In genomic region chr19:7706662-7707454, GRCh38 we compare ENCODE assay signal across 16 cellular contexts. TPM values are rescaled to one million over a fixed set of nuclear protein-coding genes. Genes with fewer than 3 reads are reported as not detected.
DNase-seq lines count a peak whose midpoint lies in the region; ATAC-seq and TF ChIP-seq lines count a peak whose summit lies in the region.
"Had no signal": no experiment of that assay in that cellular context is flagged by ENCODE, and none has a peak within 500 bp of the region (broad histone marks: within the 10 kb centered on the region; RNA-seq: fewer than 3 reads in every experiment).

No MANE protein-coding gene starts in this region.

- no peak overlapping the region for H3K4me3 ChIP-seq in right lobe of liver
- H3K4me3 ChIP-seq in suprapubic skin = no peak overlapping the region
- no peak overlapping the region for H3K4me3 ChIP-seq in aorta (ENCODE audit: low read length in 2 of 2)
- H3K4me3 ChIP-seq: uterus had no signal

- TF ChIP-seq EP300 in suprapubic skin (IDR thresholded peaks at IDR 0.05) = no peak

- H3K27ac ChIP-seq in right lobe of liver (peak overlapping the region; percentile 37 to 57 (median 44)), suprapubic skin (peak overlapping the region; percentile 5), aorta (ENCODE audit: low read depth in 1 of 2, low read length in 2 of 2) (no peak overlapping the region)
- H3K27ac ChIP-seq: parathyroid adenoma, RWPE1, uterus had no signal

- CTCF ChIA-PET in activated CD8-positive, alpha-beta T cell treated with anti-CD3 and anti-CD28 coated beads for 36 hours (lab: Charles Lee) = interaction anchor here (1.8 to 2.3 kb wide), 2 partner anchors 26 to 41 kb away, joined by 3 to 15 read pairs; partner anchors contain the start of gene TRAPPC5

- H3K4me3 Mint-ChIP-seq in activated naive CD4-positive, alpha-beta T cell treated with anti-CD3 and anti-CD28 coated beads, Interleukin-2, amount 50 U/mL, for 24 hours = peak overlapping the region; percentile 81
- H3K4me3 Mint-ChIP-seq in activated CD8-positive, alpha-beta T cell treated with anti-CD3 and anti-CD28 coated beads for 36 hours = no peak overlapping the region

- no peaks in the 10 kb centered on the region for H3K36me3 Mint-ChIP-seq in activated naive CD4-positive, alpha-beta T cell treated with anti-CD3 and anti-CD28 coated beads, Interleukin-2, amount 50 U/mL, for 24 hours
- no peaks in the 10 kb centered on the region for H3K36me3 Mint-ChIP-seq in activated naive CD4-positive, alpha-beta T cell treated with anti-CD3 and anti-CD28 coated beads, Interleukin-2, amount 50 U/mL, for 72 hours
- H3K36me3 Mint-ChIP-seq in activated CD8-positive, alpha-beta T cell treated with anti-CD3 and anti-CD28 coated beads for 36 hours (ENCODE audit: low read depth) = peaks cover 1% of the 10 kb centered on the region

- no peak for TF ChIP-seq CTCF in activated CD8-positive, alpha-beta T cell treated with anti-CD3 and anti-CD28 coated beads for 36 hours (IDR thresholded peaks at IDR 0.05)
- TF ChIP-seq CTCF in right lobe of liver (IDR thresholded peaks at IDR 0.05) (no peak), suprapubic skin (IDR thresholded peaks at IDR 0.05) (no peak)

- no peaks in the 10 kb centered on the region for H3K27me3 Mint-ChIP-seq in activated naive CD4-positive, alpha-beta T cell treated with anti-CD3 and anti-CD28 coated beads, Interleukin-2, amount 50 U/mL, for 24 hours
- no peaks in the 10 kb centered on the region for H3K27me3 Mint-ChIP-seq in activated CD8-positive, alpha-beta T cell treated with anti-CD3 and anti-CD28 coated beads for 36 hours

- H3K27ac Mint-ChIP-seq in activated naive CD4-positive, alpha-beta T cell treated with anti-CD3 and anti-CD28 coated beads, Interleukin-2, amount 50 U/mL, for 24 hours = peak overlapping the region; percentile 61
- peak overlapping the region in 1 of 2 donors; percentile 73 for H3K27ac Mint-ChIP-seq in activated naive CD4-positive, alpha-beta T cell treated with anti-CD3 and anti-CD28 coated beads, Interleukin-2, amount 50 U/mL, for 72 hours
- H3K27ac Mint-ChIP-seq in activated CD8-positive, alpha-beta T cell treated with anti-CD3 and anti-CD28 coated beads for 36 hours = peak overlapping the region; percentile 87

- no peak for TF ChIP-seq POLR2A in right lobe of liver (IDR thresholded peaks at IDR 0.05)
- TF ChIP-seq POLR2A in suprapubic skin (IDR thresholded peaks at IDR 0.05) = no peak

- H3K9me3 ChIP-seq in right lobe of liver (no peaks in the 10 kb centered on the region), suprapubic skin (no peaks in the 10 kb centered on the region), aorta (ENCODE audit: control insufficient read depth, low read length) (no peaks in the 10 kb centered on the region)
- H3K9me3 ChIP-seq: uterus had no signal

- no peaks in the 10 kb centered on the region for H3K4me1 ChIP-seq in right lobe of liver
- peaks cover 3% of the 10 kb centered on the region for H3K4me1 ChIP-seq in suprapubic skin
- H3K4me1 ChIP-seq in aorta (ENCODE audit: control insufficient read depth in 1 of 2, insufficient read depth in 2 of 2, low read length in 2 of 2) = no peaks in the 10 kb centered on the region
- H3K4me1 ChIP-seq: parathyroid adenoma, uterus had no signal

- intact Hi-C loops in activated CD8-positive, alpha-beta T cell treated with anti-CD3 and anti-CD28 coated beads for 36 hours (cut with micrococcal nuclease) = loop anchor here (10.0 kb wide), 1 partner anchor 68 kb away; no protein-coding TSS in a partner anchor
- intact Hi-C loops in right lobe of liver (cut with DNase I) (no loop called here), aorta (cut with DNase I) (no loop called here)

- no peaks in the 10 kb centered on the region for H3K36me3 ChIP-seq in right lobe of liver
- H3K36me3 ChIP-seq in suprapubic skin = no peaks in the 10 kb centered on the region
- H3K36me3 ChIP-seq in aorta (ENCODE audit: control insufficient read depth in 1 of 2, insufficient read depth in 2 of 2, low read length in 1 of 2) = no peaks in the 10 kb centered on the region
- H3K36me3 ChIP-seq: uterus had no signal

- no peak for DNase-seq in activated naive CD4-positive, alpha-beta T cell treated with anti-CD3 and anti-CD28 coated beads, Interleukin-2, amount 50 U/mL, for 72 hours (ENCODE audit: low spot score in 2 of 2)
- no peak for DNase-seq in activated CD8-positive, alpha-beta T cell treated with anti-CD3 and anti-CD28 coated beads for 36 hours
- DNase-seq in right lobe of liver (peak in 1 of 3 donors; percentile 43), suprapubic skin (ENCODE audit: low spot score in 2 of 2) (no peak), aorta (no peak), NCI-H1417 treated with DMSO at 0.1 percent for 48 hours (lab: John Stamatoyannopoulos, UW) (no peak)
- DNase-seq: DMS79, NCI-H1694, NCI-H524 treated with DMSO at 0.1 percent for 48 hours, uterus had no signal

- H3K27me3 ChIP-seq in right lobe of liver = no peaks in the 10 kb centered on the region
- H3K27me3 ChIP-seq in suprapubic skin = peaks cover 14% of the 10 kb centered on the region
- no peaks in the 10 kb centered on the region for H3K27me3 ChIP-seq in aorta (ENCODE audit: control insufficient read depth in 1 of 2, insufficient read depth in 2 of 2, low read length in 1 of 2)
- H3K27me3 ChIP-seq: uterus had no signal

- WGBS in right lobe of liver (ENCODE audit: insufficient coverage, low coverage, low lambda C conversion rate, missing lambda C conversion rate) = 49% methylated on average over 4 of the region's 10 CpGs
- WGBS in suprapubic skin = 72% methylated on average over 8 of the region's 10 CpGs
- 55 to 66% methylated on average over 10 of the region's 10 CpGs for WGBS in aorta, 2 donors

- no peak for ATAC-seq in activated naive CD4-positive, alpha-beta T cell treated with anti-CD3 and anti-CD28 coated beads, Interleukin-2, amount 50 U/mL, for 72 hours
- no peak for ATAC-seq in activated CD8-positive, alpha-beta T cell treated with anti-CD3 and anti-CD28 coated beads for 36 hours
- peak; percentile 58 to 75 (median 68) for ATAC-seq in right lobe of liver
- ATAC-seq in aorta (ENCODE audit: low FRiP score) = no peak
- no peak for ATAC-seq in HG03045 (IDR thresholded peaks at IDR 0.05; ENCODE audit: unreplicated experiment)

- H3K9me3 Mint-ChIP-seq in activated naive CD4-positive, alpha-beta T cell treated with anti-CD3 and anti-CD28 coated beads, Interleukin-2, amount 50 U/mL, for 24 hours = no peaks in the 10 kb centered on the region
- H3K9me3 Mint-ChIP-seq in activated naive CD4-positive, alpha-beta T cell treated with anti-CD3 and anti-CD28 coated beads, Interleukin-2, amount 50 U/mL, for 72 hours = no peaks in the 10 kb centered on the region
- no peaks in the 10 kb centered on the region for H3K9me3 Mint-ChIP-seq in activated CD8-positive, alpha-beta T cell treated with anti-CD3 and anti-CD28 coated beads for 36 hours

- peaks cover 67% of the 10 kb centered on the region for H3K4me1 Mint-ChIP-seq in activated naive CD4-positive, alpha-beta T cell treated with anti-CD3 and anti-CD28 coated beads, Interleukin-2, amount 50 U/mL, for 24 hours
- peaks cover 39% of the 10 kb centered on the region for H3K4me1 Mint-ChIP-seq in activated CD8-positive, alpha-beta T cell treated with anti-CD3 and anti-CD28 coated beads for 36 hours (ENCODE audit: low read depth)

- POLR2A ChIA-PET in activated CD8-positive, alpha-beta T cell treated with anti-CD3 and anti-CD28 coated beads for 36 hours (lab: Charles Lee) = no interaction called here

RNA-seq across cellular contexts. Expression of gene FCER2, which starts 4.9 kb away (rescaled TPM):
- under 1 TPM; 0.56 to 0.57 TPM for total RNA-seq in activated naive CD4-positive, alpha-beta T cell treated with anti-CD3 and anti-CD28 coated beads, Interleukin-2, amount 50 U/mL, for 72 hours
- total RNA-seq in activated CD8-positive, alpha-beta T cell treated with anti-CD3 and anti-CD28 coated beads for 36 hours = 1 to 10 TPM; 3.0 to 3.7 TPM
- total RNA-seq in right lobe of liver (under 1 TPM in 2 of 6 experiments, not detected in 4; 0.18 to 0.29 TPM), suprapubic skin (not detected), aorta (1 to 10 TPM in 1 of 2 donors, under 1 TPM in 1; 0.36 to 2.9 TPM)
- polyA plus RNA-seq in aorta = not detected
- total RNA-seq: astrocyte, dermis microvascular lymphatic vessel endothelial cell had no signal

RNA-seq across cellular contexts. Expression of gene CLEC4G, which starts 25.1 kb away (rescaled TPM):
- not detected for total RNA-seq in activated naive CD4-positive, alpha-beta T cell treated with anti-CD3 and anti-CD28 coated beads, Interleukin-2, amount 50 U/mL, for 72 hours
- total RNA-seq in activated CD8-positive, alpha-beta T cell treated with anti-CD3 and anti-CD28 coated beads for 36 hours = not detected
- 10 to 100 TPM; 25.7 to 59.0 (median 38.2) TPM for total RNA-seq in right lobe of liver
- 1 to 10 TPM in 1 of 4 donors, under 1 TPM in 1, not detected in 2; 0.49 to 3.9 TPM for total RNA-seq in suprapubic skin
- total RNA-seq in aorta = 10 to 100 TPM in 1 of 2 donors, 1 to 10 TPM in 1; 2.8 to 26.8 TPM
- polyA plus RNA-seq in aorta = 1 to 10 TPM in 1 of 2 donors, not detected in 1; 2.3 TPM
- total RNA-seq: astrocyte, dermis microvascular lymphatic vessel endothelial cell, uterus had no signal

RNA-seq across cellular contexts. Expression of gene TRAPPC5, which starts 26.2 kb away (rescaled TPM):
- total RNA-seq in activated naive CD4-positive, alpha-beta T cell treated with anti-CD3 and anti-CD28 coated beads, Interleukin-2, amount 50 U/mL, for 72 hours = 10 to 100 TPM; 58.9 to 84.4 TPM
- total RNA-seq in activated CD8-positive, alpha-beta T cell treated with anti-CD3 and anti-CD28 coated beads for 36 hours = 10 to 100 TPM; 85.0 to 85.9 TPM
- total RNA-seq in right lobe of liver (10 to 100 TPM; 41.7 to 66.5 (median 52.0) TPM), suprapubic skin (100 to 1,000 TPM in 2 of 4 donors, 10 to 100 TPM in 2; 63.0 to 144 (median 103) TPM), aorta (10 to 100 TPM; 54.0 to 60.1 TPM)
- polyA plus RNA-seq in aorta = 10 to 100 TPM; 26.8 to 79.6 TPM

RNA-seq across cellular contexts. Expression of gene MCEMP1, which starts 30.0 kb away (rescaled TPM):
- not detected for total RNA-seq in activated naive CD4-positive, alpha-beta T cell treated with anti-CD3 and anti-CD28 coated beads, Interleukin-2, amount 50 U/mL, for 72 hours
- total RNA-seq in activated CD8-positive, alpha-beta T cell treated with anti-CD3 and anti-CD28 coated beads for 36 hours = not detected
- total RNA-seq in right lobe of liver (under 1 TPM; 0.11 to 0.86 (median 0.34) TPM), suprapubic skin (1 to 10 TPM in 1 of 4 donors, not detected in 3; 1.4 TPM), aorta (1 to 10 TPM in 1 of 2 donors, under 1 TPM in 1; 0.63 to 4.3 TPM)
- polyA plus RNA-seq in aorta = 1 to 10 TPM in 1 of 2 donors, under 1 TPM in 1; 0.10 to 8.3 TPM
- total RNA-seq: astrocyte, dermis microvascular lymphatic vessel endothelial cell had no signal

RNA-seq across cellular contexts. Expression of gene RETN, which starts 38.0 kb away (rescaled TPM):
- total RNA-seq in activated naive CD4-positive, alpha-beta T cell treated with anti-CD3 and anti-CD28 coated beads, Interleukin-2, amount 50 U/mL, for 72 hours = not detected
- total RNA-seq in activated CD8-positive, alpha-beta T cell treated with anti-CD3 and anti-CD28 coated beads for 36 hours = not detected
- total RNA-seq in right lobe of liver = 1 to 10 TPM in 1 of 6 experiments, under 1 TPM in 1, not detected in 4; 0.63 to 2.4 TPM
- total RNA-seq in suprapubic skin = not detected
- not detected for total RNA-seq in aorta
- polyA plus RNA-seq in aorta = 1 to 10 TPM in 1 of 2 donors, not detected in 1; 2.6 TPM
- total RNA-seq: astrocyte, dermis microvascular lymphatic vessel endothelial cell, uterus had no signal

Comparison
In these comparisons a context has a peak if more than half of its experiments do, and no peak if none do; other contexts are left out.
1. ATAC-seq: peak in right lobe of liver (4 of 4); none in activated naive CD4-positive, alpha-beta T cell treated with anti-CD3 and anti-CD28 coated beads, Interleukin-2, amount 50 U/mL, for 72 hours (0 of 2), activated CD8-positive, alpha-beta T cell treated with anti-CD3 and anti-CD28 coated beads for 36 hours (single experiment), aorta (single experiment) and HG03045 (single experiment).
2. H3K27ac ChIP-seq: peak in right lobe of liver (3 of 3) and suprapubic skin (single experiment); none in aorta (0 of 2).